ENCODE assay signal across 8 cellular contexts in the genomic region with DNA sequence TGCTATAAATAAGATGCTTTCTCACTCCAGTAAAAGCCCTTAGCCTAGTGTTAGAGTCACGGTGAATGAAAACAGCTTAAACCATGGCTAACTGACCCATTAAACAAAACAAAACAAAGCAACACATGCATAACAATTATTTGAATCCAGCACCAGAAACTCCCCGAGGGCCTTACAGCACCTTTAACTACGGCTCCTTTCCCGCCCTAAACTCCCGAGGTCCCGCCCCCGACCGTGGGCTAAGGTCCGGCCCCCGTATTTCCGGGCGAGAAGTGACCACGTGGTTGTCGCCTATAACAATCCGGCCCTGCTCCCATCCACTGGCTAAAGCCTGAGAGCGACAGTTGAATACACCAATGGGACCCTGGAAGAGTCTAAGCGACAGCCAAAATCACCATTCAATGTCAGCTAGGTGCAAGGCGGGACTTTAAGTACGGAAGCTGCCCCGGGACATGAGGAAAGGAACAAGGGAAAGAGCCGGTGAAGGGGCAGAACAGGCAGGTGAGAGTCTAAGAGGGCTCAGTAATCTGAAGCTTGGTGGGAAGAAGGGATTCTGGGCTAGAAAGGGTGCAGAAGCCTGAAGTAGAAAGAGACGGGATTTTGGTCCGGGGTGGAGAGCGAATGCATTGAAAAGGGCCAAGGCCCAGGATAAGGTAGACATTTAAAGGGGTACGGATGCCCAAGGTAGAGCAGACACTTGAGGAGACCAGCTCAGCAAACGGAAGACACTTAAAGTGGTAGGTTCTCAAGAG. TPM values are rescaled to one million over a fixed set of nuclear protein-coding genes. Genes with fewer than 3 reads are reported as not detected.
DNase-seq lines count a peak whose midpoint lies in the region; ATAC-seq and TF ChIP-seq lines count a peak whose summit lies in the region.

A gene (plus strand): TSS at position 448 of the 752 bp plus-strand sequence. CDS start 351 bp downstream, outside the sequence.

- H3K27me3 ChIP-seq in SK-N-SH (ENCODE audit: insufficient read depth) = no peaks in the 10 kb centered on the region

- peak within 1 kb of the TSS; percentile 95 for H3K4me2 ChIP-seq in SK-N-SH

- peak; percentile 99 for ATAC-seq in HG02610 (IDR thresholded peaks at IDR 0.05; ENCODE audit: unreplicated experiment)

- H3K4me3 ChIP-seq in GM08714 (ENCODE audit: low read length) (peak within 1 kb of the TSS; percentile 91), SK-N-SH (ENCODE audit: low read depth in 2 of 2, low read length in 1 of 2) (peak within 1 kb of the TSS; percentile 72 to 82)

- peak within 1 kb of the TSS; percentile 78 for H3K9ac ChIP-seq in SK-N-SH

- no peak within 1 kb of the TSS for H3K27ac Mint-ChIP-seq in activated naive CD4-positive, alpha-beta T cell treated with anti-CD3 and anti-CD28 coated beads, Interleukin-2, amount 10 ng/mL, durations not matched to agents 7 days and 5 days

- under 1% methylated on average over 26 of the region's 26 CpGs for WGBS in SK-N-SH (ENCODE audit: low lambda C conversion rate)

- no peak for TF ChIP-seq EP300 in SK-N-SH (IDR thresholded peaks at IDR 0.05; ENCODE audit: borderline replicate concordance in 1 of 2, low read depth in 1 of 2, low read length in 1 of 2)

- peak within 1 kb of the TSS; percentile 66 for H2AFZ ChIP-seq in SK-N-SH (ENCODE audit: low read depth)

- H3K9me2 ChIP-seq in SK-N-SH = no peaks in the 10 kb centered on the region

- TF ChIP-seq CTCF in SK-N-SH (IDR thresholded peaks at IDR 0.05) = no peak

- peaks cover 11 to 13% of the 10 kb centered on the region in 2 experiments for H3K36me3 ChIP-seq in SK-N-SH (replicated peaks in 1 of 2; ENCODE audit: control insufficient read depth in 1 of 2, insufficient read depth in 2 of 2, low read length in 1 of 2)

- H3K9me3 ChIP-seq in SK-N-SH = no peaks in the 10 kb centered on the region

- H3K36me3 Mint-ChIP-seq in activated naive CD4-positive, alpha-beta T cell treated with anti-CD3 and anti-CD28 coated beads, Interleukin-2, amount 10 ng/mL, durations not matched to agents 7 days and 5 days = peaks cover 23% of the 10 kb centered on the region

- H3K9me3 Mint-ChIP-seq in activated naive CD4-positive, alpha-beta T cell treated with anti-CD3 and anti-CD28 coated beads, Interleukin-2, amount 10 ng/mL, durations not matched to agents 7 days and 5 days = no peaks in the 10 kb centered on the region

- 0 out of 2 replicates have a peak, but pooled peaks have one; percentile 1 for TF ChIP-seq RAD21 in SK-N-SH (IDR thresholded peaks at IDR 0.05; ENCODE audit: low read length)

- peaks cover 87% of the 10 kb centered on the region for H3K79me2 ChIP-seq in SK-N-SH (ENCODE audit: insufficient read depth)

- no peak within 1 kb of the TSS for H3K4me3 Mint-ChIP-seq in activated naive CD4-positive, alpha-beta T cell treated with anti-CD3 and anti-CD28 coated beads, Interleukin-2, amount 10 ng/mL, durations not matched to agents 7 days and 5 days

- peaks cover 30% of the 10 kb centered on the region for H3K4me1 Mint-ChIP-seq in activated naive CD4-positive, alpha-beta T cell treated with anti-CD3 and anti-CD28 coated beads, Interleukin-2, amount 10 ng/mL, durations not matched to agents 7 days and 5 days

- H3F3A ChIP-seq in SK-N-SH (replicated peaks; ENCODE audit: insufficient read depth) = peaks cover 13% of the 10 kb centered on the region

- POLR2A ChIA-PET in SK-N-SH (lab: Yijun Ruan, JAX) = interaction anchor here (1.0 to 2.7 kb wide), 6 partner anchors 10 to 146 kb away, joined by 3 to 22 read pairs (median 5); a partner anchor contains a TSS

- no peaks in the 10 kb centered on the region for H4K20me1 ChIP-seq in SK-N-SH (ENCODE audit: insufficient read depth)

- H3K27me3 Mint-ChIP-seq in activated naive CD4-positive, alpha-beta T cell treated with anti-CD3 and anti-CD28 coated beads, Interleukin-2, amount 10 ng/mL, durations not matched to agents 7 days and 5 days = no peaks in the 10 kb centered on the region

- peak; percentile 100 for DNase-seq in NCI-H1092 (lab: John Stamatoyannopoulos, UW)
- DNase-seq in SK-N-SH = peak; percentile 93
- DNase-seq in activated naive CD4-positive, alpha-beta T cell treated with anti-CD3 and anti-CD28 coated beads, Interleukin-2, amount 10 ng/mL, durations not matched to agents 7 days and 5 days = peak; percentile 98
- peak; percentile 98 for DNase-seq in globus pallidus (ENCODE audit: low spot score)
- DNase-seq in non-pigmented ciliary epithelial cell (ENCODE audit: low read depth) = peak; percentile 99
- DNase-seq in superior temporal gyrus (ENCODE audit: extremely low spot score) = peak; percentile 100

- peak within 1 kb of the TSS; percentile 40 to 78; a peak in 3 of 4 replicates for H3K27ac ChIP-seq in SK-N-SH (ENCODE audit: low read depth in 2 of 2, low read length in 1 of 2)

- H3K4me1 ChIP-seq in SK-N-SH (ENCODE audit: control insufficient read depth in 1 of 2, insufficient read depth in 2 of 2, low read depth in 1 of 2, low read length in 1 of 2) = peaks cover 4 to 17% of the 10 kb centered on the region in 2 experiments; a peak in 3 of 4 replicates

- CTCF ChIA-PET in SK-N-SH (lab: Yijun Ruan, JAX) = interaction anchor here (0.6 to 37.5 kb wide), 10 partner anchors 9 to 105 kb away, joined by 3 to 640 read pairs (median 5); a partner anchor contains a TSS
- CTCF ChIA-PET in activated naive CD4-positive, alpha-beta T cell treated with anti-CD3 and anti-CD28 coated beads, Interleukin-2, amount 10 ng/mL, durations not matched to agents 7 days and 5 days (lab: Charles Lee) = interaction anchor here (0.8 to 4.7 kb wide), 9 partner anchors 13 to 423 kb away, joined by 3 to 72 read pairs (median 4); a partner anchor contains a TSS

TF ChIP-seq in SK-N-SH, 30 proteins besides CTCF, POLR2A, EP300 and RAD21 (continues in another document):
- no peak for TF ChIP-seq GATA2 (CRISPR knock-in tag; IDR thresholded peaks at IDR 0.05)
- no peak for TF ChIP-seq TEAD4 (IDR thresholded peaks at IDR 0.05; ENCODE audit: borderline replicate concordance, insufficient read depth)
- TF ChIP-seq SIN3A (IDR thresholded peaks at IDR 0.05; ENCODE audit: borderline replicate concordance, low read depth, low read length) = peak; percentile 90
- TF ChIP-seq TAF1 (IDR thresholded peaks at IDR 0.05; ENCODE audit: borderline replicate concordance, low read depth, low read length) = peak; percentile 61; the same call in 1 of the 2 replicates
- TF ChIP-seq RFX5 (IDR thresholded peaks at IDR 0.05; ENCODE audit: low read length) = no peak; the same call in 1 of the 2 replicates
- TF ChIP-seq, protein P1, sequence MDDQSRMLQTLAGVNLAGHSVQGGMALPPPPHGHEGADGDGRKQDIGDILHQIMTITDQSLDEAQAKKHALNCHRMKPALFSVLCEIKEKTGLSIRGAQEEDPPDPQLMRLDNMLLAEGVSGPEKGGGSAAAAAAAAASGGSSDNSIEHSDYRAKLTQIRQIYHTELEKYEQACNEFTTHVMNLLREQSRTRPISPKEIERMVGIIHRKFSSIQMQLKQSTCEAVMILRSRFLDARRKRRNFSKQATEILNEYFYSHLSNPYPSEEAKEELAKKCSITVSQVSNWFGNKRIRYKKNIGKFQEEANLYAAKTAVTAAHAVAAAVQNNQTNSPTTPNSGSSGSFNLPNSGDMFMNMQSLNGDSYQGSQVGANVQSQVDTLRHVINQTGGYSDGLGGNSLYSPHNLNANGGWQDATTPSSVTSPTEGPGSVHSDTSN (IDR thresholded peaks at IDR 0.05) = peak; percentile 100
- peak; percentile 90 for TF ChIP-seq GABPA (IDR thresholded peaks at IDR 0.05; ENCODE audit: low read depth)
- TF ChIP-seq CHD2 (IDR thresholded peaks at IDR 0.05; ENCODE audit: low read length, partially characterized antibody) = peak; percentile 97
- TF ChIP-seq, protein P2, sequence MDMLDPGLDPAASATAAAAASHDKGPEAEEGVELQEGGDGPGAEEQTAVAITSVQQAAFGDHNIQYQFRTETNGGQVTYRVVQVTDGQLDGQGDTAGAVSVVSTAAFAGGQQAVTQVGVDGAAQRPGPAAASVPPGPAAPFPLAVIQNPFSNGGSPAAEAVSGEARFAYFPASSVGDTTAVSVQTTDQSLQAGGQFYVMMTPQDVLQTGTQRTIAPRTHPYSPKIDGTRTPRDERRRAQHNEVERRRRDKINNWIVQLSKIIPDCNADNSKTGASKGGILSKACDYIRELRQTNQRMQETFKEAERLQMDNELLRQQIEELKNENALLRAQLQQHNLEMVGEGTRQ (IDR thresholded peaks at IDR 0.05; ENCODE audit: borderline replicate concordance, low read depth, low read length) = peak; percentile 59; the same call in 1 of the 2 replicates
- TF ChIP-seq, protein P3, sequence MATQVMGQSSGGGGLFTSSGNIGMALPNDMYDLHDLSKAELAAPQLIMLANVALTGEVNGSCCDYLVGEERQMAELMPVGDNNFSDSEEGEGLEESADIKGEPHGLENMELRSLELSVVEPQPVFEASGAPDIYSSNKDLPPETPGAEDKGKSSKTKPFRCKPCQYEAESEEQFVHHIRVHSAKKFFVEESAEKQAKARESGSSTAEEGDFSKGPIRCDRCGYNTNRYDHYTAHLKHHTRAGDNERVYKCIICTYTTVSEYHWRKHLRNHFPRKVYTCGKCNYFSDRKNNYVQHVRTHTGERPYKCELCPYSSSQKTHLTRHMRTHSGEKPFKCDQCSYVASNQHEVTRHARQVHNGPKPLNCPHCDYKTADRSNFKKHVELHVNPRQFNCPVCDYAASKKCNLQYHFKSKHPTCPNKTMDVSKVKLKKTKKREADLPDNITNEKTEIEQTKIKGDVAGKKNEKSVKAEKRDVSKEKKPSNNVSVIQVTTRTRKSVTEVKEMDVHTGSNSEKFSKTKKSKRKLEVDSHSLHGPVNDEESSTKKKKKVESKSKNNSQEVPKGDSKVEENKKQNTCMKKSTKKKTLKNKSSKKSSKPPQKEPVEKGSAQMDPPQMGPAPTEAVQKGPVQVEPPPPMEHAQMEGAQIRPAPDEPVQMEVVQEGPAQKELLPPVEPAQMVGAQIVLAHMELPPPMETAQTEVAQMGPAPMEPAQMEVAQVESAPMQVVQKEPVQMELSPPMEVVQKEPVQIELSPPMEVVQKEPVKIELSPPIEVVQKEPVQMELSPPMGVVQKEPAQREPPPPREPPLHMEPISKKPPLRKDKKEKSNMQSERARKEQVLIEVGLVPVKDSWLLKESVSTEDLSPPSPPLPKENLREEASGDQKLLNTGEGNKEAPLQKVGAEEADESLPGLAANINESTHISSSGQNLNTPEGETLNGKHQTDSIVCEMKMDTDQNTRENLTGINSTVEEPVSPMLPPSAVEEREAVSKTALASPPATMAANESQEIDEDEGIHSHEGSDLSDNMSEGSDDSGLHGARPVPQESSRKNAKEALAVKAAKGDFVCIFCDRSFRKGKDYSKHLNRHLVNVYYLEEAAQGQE (IDR thresholded peaks at IDR 0.05; ENCODE audit: low read depth, low read length) = peak; percentile 55; the same call in 1 of the 2 replicates
- peak; percentile 67 for TF ChIP-seq POLR2AphosphoS5 (IDR thresholded peaks at IDR 0.05; ENCODE audit: low read depth, low read length)
- peak; percentile 64; the same call in 1 of the 2 replicates for TF ChIP-seq RCOR1 (IDR thresholded peaks at IDR 0.05; ENCODE audit: low read length)
- no peak for TF ChIP-seq JUND (IDR thresholded peaks at IDR 0.05)
- TF ChIP-seq ELF1 (IDR thresholded peaks at IDR 0.05) = peak; percentile 91

RNA-seq across cellular contexts. Expression of the gene that starts here (rescaled TPM):
- polyA plus RNA-seq in SK-N-SH (2012; rRNA removed) = 50.8 and 56.2 TPM in 2 replicates
- 21.8 and 32.1 TPM in 2 replicates for polyA plus RNA-seq in SK-N-SH (2012; cell fraction: cytosol; rRNA removed)
- polyA plus RNA-seq in SK-N-SH (2012; cell fraction: nucleus; rRNA removed) = 130 and 147 TPM in 2 replicates

Comparison
In these comparisons a context has a peak if more than half of its experiments do, and no peak if none do; other contexts are left out.
1. Peak in every context shown above with its lines: DNase-seq, ATAC-seq, H3K4me3 ChIP-seq and H3K27ac ChIP-seq.